In genomic region chr6:40349566-40350192, GRCh38 we compare ENCODE assay signal across 1 cellular context.
TF ChIP-seq lines count a peak whose summit lies in the region.

No MANE protein-coding gene starts in this region.

TF ChIP-seq in GM12878, 131 proteins besides CTCF, POLR2A, EP300 and RAD21 (continued from another document):
- no peak for TF ChIP-seq MYB (IDR thresholded peaks at IDR 0.05; ENCODE audit: borderline replicate concordance, low read depth, low read length)
